In genomic region chr15:29692527-29692926, GRCh38 we compare ENCODE assay signal across 20 cellular contexts.
DNase-seq lines count a peak whose midpoint lies in the region; ATAC-seq, FAIRE-seq and TF ChIP-seq lines count a peak whose summit lies in the region.
"Had no signal": no experiment of that assay in that cellular context is flagged by ENCODE, and none has a peak within 500 bp of the region (broad histone marks: within the 10 kb centered on the region; RNA-seq: fewer than 3 reads in every experiment).

No MANE protein-coding gene starts in this region.

- intact Hi-C loops in IMR-90 (cut with micrococcal nuclease) = no loop called here

- no peak overlapping the region for H2AFZ ChIP-seq in IMR-90 (replicated peaks; ENCODE audit: low read length, poor library complexity)
- H2AFZ ChIP-seq in keratinocyte (ENCODE audit: control insufficient read depth, low read length) = no peak overlapping the region

- H2BK120ac ChIP-seq in IMR-90 (ENCODE audit: low read depth, low read length) = no peak overlapping the region

- H2BK15ac ChIP-seq in IMR-90 (ENCODE audit: low read depth, low read length) = no peak overlapping the region

- TF ChIP-seq POLR2A in IMR-90 (IDR thresholded peaks at IDR 0.05; ENCODE audit: low read depth, low read length) = no peak
- no peak for TF ChIP-seq POLR2A in suprapubic skin (IDR thresholded peaks at IDR 0.05)

- no CpG with 5 or more reads among the region's 2 CpGs for WGBS in IMR-90 (ENCODE audit: extremely low coverage in 2 of 2, insufficient read length in 1 of 2), 2 experiments
- 41% methylated on average over 2 of the region's 2 CpGs for WGBS in suprapubic skin

- H2AK9ac ChIP-seq in IMR-90 (replicated peaks; ENCODE audit: low read depth, low read length, poor library complexity) = no peak overlapping the region

- POLR2A ChIA-PET in IMR-90 (lab: Charles Lee; ENCODE audit: unreplicated experiment) = no interaction called here

- H3K14ac ChIP-seq in IMR-90 (replicated peaks; ENCODE audit: low read depth, low read length) = no peak overlapping the region

- H3K36me3 ChIP-seq in BLaER1 (no peaks in the 10 kb centered on the region), IMR-90 (ENCODE audit: control insufficient read depth, insufficient read depth, low read length) (peaks cover 2% of the 10 kb centered on the region; the same call in 1 of the 2 replicates), keratinocyte (ENCODE audit: control insufficient read depth in 2 of 2, extremely low read depth in 1 of 2, insufficient read depth in 2 of 2, low read length in 2 of 2) (no peaks in the 10 kb centered on the region), suprapubic skin (no peaks in the 10 kb centered on the region)
- H3K36me3 ChIP-seq: ascending aorta, left lung, stomach had no signal

- no peak overlapping the region for H2BK20ac ChIP-seq in IMR-90 (ENCODE audit: low read depth, low read length)

- ATAC-seq in IMR-90 (ENCODE audit: low read depth) = no peak; the same call in 1 of the 2 replicates
- ATAC-seq: left lung; natural killer cell treated with Interleukin-12 subunit alpha and Interleukin-12 subunit beta and Interleukin-15 and Interleukin-18, amount 100 ng/mL, for 72 hours; sciatic nerve; T-helper 17 cell had no signal

- H3K18ac ChIP-seq in IMR-90 (ENCODE audit: low read depth, low read length) = no peak overlapping the region

- no peaks in the 10 kb centered on the region for H3K79me2 ChIP-seq in keratinocyte (ENCODE audit: control insufficient read depth, insufficient read depth, low read length)

- H3K56ac ChIP-seq in IMR-90 (ENCODE audit: extremely low read depth, insufficient read depth, low read length) = no peak overlapping the region

- TF ChIP-seq CTCF in IMR-90 (conservative IDR thresholded peaks at IDR 0.05; ENCODE audit: low read depth, low read length) = 0 out of 2 replicates have a peak, but pooled peaks have one; percentile 17
- TF ChIP-seq CTCF in astrocyte of the spinal cord (IDR thresholded peaks at IDR 0.05; ENCODE audit: low read depth, low read length) = peak; percentile 31
- peak in 2 of 3 experiments; percentile 15 to 19 for TF ChIP-seq CTCF in keratinocyte (optimal IDR thresholded peaks at IDR 0.05 in 1 of 3, IDR thresholded peaks at IDR 0.05 in 1 of 3, conservative IDR thresholded peaks at IDR 0.05 in 1 of 3; ENCODE audit: extremely low read depth in 1 of 3, insufficient read depth in 2 of 3, low read length in 3 of 3)
- TF ChIP-seq CTCF in suprapubic skin (IDR thresholded peaks at IDR 0.05) = no peak

- no peak for FAIRE-seq in keratinocyte (lab: Jason Lieb, UNC)
- FAIRE-seq: endometrium had no signal

- H3K4me2 ChIP-seq in BLaER1 (peak overlapping the region; percentile 37), IMR-90 (ENCODE audit: low read depth, low read length) (no peak overlapping the region), keratinocyte (ENCODE audit: control insufficient read depth, extremely low read depth, insufficient read depth, low read depth, low read length) (no peak overlapping the region)

- no peak overlapping the region for H4K5ac ChIP-seq in IMR-90 (ENCODE audit: low read depth, low read length)

- H4K91ac ChIP-seq in IMR-90 (ENCODE audit: insufficient read depth, low read depth, low read length) = no peak overlapping the region

- H3K9me1 ChIP-seq in IMR-90 (ENCODE audit: insufficient read depth, low read length) (peaks cover 9% of the 10 kb centered on the region), keratinocyte (ENCODE audit: control insufficient read depth, extremely low read depth, insufficient read depth, low read length) (no peaks in the 10 kb centered on the region)

- peaks cover 0 to 4% of the 10 kb centered on the region in 2 experiments; a peak in 1 of 4 replicates for H3K79me1 ChIP-seq in IMR-90 (ENCODE audit: low read depth in 1 of 2, low read length in 2 of 2)

- H4K8ac ChIP-seq in IMR-90 (ENCODE audit: low read depth in 2 of 2, low read length in 2 of 2) = no peak overlapping the region

- H3K23ac ChIP-seq in IMR-90 (ENCODE audit: low read depth, low read length) = 0 out of 2 replicates have a peak overlapping the region, but pooled peaks have one; percentile 1

- H3K27ac ChIP-seq in BLaER1 (no peak overlapping the region), IMR-90 (ENCODE audit: insufficient read depth, low read length) (no peak overlapping the region), keratinocyte (ENCODE audit: control insufficient read depth, insufficient read depth, low read length) (no peak overlapping the region), suprapubic skin (no peak overlapping the region)
- H3K27ac ChIP-seq: ascending aorta, left lung, stomach had no signal

- no peak for TF ChIP-seq EP300 in suprapubic skin (IDR thresholded peaks at IDR 0.05)

- no peak overlapping the region for H3K9ac ChIP-seq in BLaER1
- no peak overlapping the region for H3K9ac ChIP-seq in IMR-90 (ENCODE audit: low read depth, low read length)
- no peak overlapping the region for H3K9ac ChIP-seq in keratinocyte (ENCODE audit: control insufficient read depth, extremely low read depth, insufficient read depth, low read length)

- BruUV-seq in IMR-90 (replicated peaks; lab: Mats Ljungman, UMichigan) = no TSS peak

- H2AK5ac ChIP-seq in IMR-90 (ENCODE audit: low read depth, low read length) = no peak overlapping the region

- H3K27me3 ChIP-seq in BLaER1 = no peaks in the 10 kb centered on the region
- no peaks in the 10 kb centered on the region for H3K27me3 ChIP-seq in IMR-90 (ENCODE audit: control insufficient read depth, insufficient read depth, low read length)
- H3K27me3 ChIP-seq in keratinocyte (ENCODE audit: control insufficient read depth, extremely low read depth, insufficient read depth, low read length) = peaks cover 3% of the 10 kb centered on the region
- no peaks in the 10 kb centered on the region for H3K27me3 ChIP-seq in suprapubic skin
- H3K27me3 ChIP-seq: ascending aorta, left lung, stomach had no signal

- no peak overlapping the region for H2BK5ac ChIP-seq in IMR-90 (ENCODE audit: low read depth, low read length, poor library complexity, severe bottlenecking)

- peaks cover 12% of the 10 kb centered on the region for H3K9me3 ChIP-seq in BLaER1
- no peaks in the 10 kb centered on the region for H3K9me3 ChIP-seq in IMR-90 (ENCODE audit: control insufficient read depth, insufficient read depth, low read length)
- H3K9me3 ChIP-seq in keratinocyte (ENCODE audit: control insufficient read depth, low read depth, low read length) = no peaks in the 10 kb centered on the region
- no peaks in the 10 kb centered on the region for H3K9me3 ChIP-seq in suprapubic skin
- H3K9me3 ChIP-seq: ascending aorta, stomach had no signal

- no peak for TF ChIP-seq RAD21 in IMR-90 (IDR thresholded peaks at IDR 0.05; ENCODE audit: low read length)

- CTCF ChIA-PET in IMR-90 (lab: Yijun Ruan, JAX) = interaction anchor here (1.0 kb wide), 1 partner anchor 11 kb away, joined by 3 read pairs; no protein-coding TSS in a partner anchor

- H3K4me3 ChIP-seq in BLaER1 = no peak overlapping the region
- no peak overlapping the region for H3K4me3 ChIP-seq in IMR-90 (ENCODE audit: insufficient read depth, low read depth, low read length)
- no peak overlapping the region for H3K4me3 ChIP-seq in astrocyte of the spinal cord (ENCODE audit: low read depth, low read length)
- H3K4me3 ChIP-seq in keratinocyte (ENCODE audit: control insufficient read depth in 2 of 3, extremely low read depth in 1 of 3, insufficient read depth in 2 of 3, low read depth in 1 of 3, low read length in 3 of 3) = no peak overlapping the region
- H3K4me3 ChIP-seq in suprapubic skin = no peak overlapping the region
- H3K4me3 ChIP-seq: ascending aorta, left lung, stomach had no signal

- peaks cover 30% of the 10 kb centered on the region for H3K4me1 ChIP-seq in BLaER1
- peaks cover 6% of the 10 kb centered on the region for H3K4me1 ChIP-seq in IMR-90 (ENCODE audit: control insufficient read depth, insufficient read depth, low read length)
- peaks cover 11% of the 10 kb centered on the region for H3K4me1 ChIP-seq in keratinocyte (ENCODE audit: control insufficient read depth, extremely low read depth, insufficient read depth, low read length)
- peaks cover 10% of the 10 kb centered on the region for H3K4me1 ChIP-seq in suprapubic skin
- H3K4me1 ChIP-seq: ascending aorta, left lung had no signal

- no peak overlapping the region for H3K4ac ChIP-seq in IMR-90 (ENCODE audit: low read depth, low read length)

- no peak for DNase-seq in IMR-90
- DNase-seq in astrocyte of the spinal cord (ENCODE audit: low read depth, low spot score) = no peak
- DNase-seq in keratinocyte (ENCODE audit: low read depth, low spot score) = no peak
- DNase-seq in NCI-H1436 (lab: John Stamatoyannopoulos, UW) = no peak
- no peak for DNase-seq in stimulated activated naive CD4-positive, alpha-beta T cell (lab: John Stamatoyannopoulos, UW)
- DNase-seq in dedifferentiated amniotic fluid mesenchymal stem cell (ENCODE audit: extremely low spot score) = no peak
- no peak for DNase-seq in suprapubic skin (ENCODE audit: low spot score in 2 of 2)
- DNase-seq: activated CD4-positive, alpha-beta T cell treated with anti-CD3 and anti-CD28 coated beads for 4 hours; CD4-positive, alpha-beta memory T cell; hippocampal formation; left lung; MV-4-11; NCI-H226; stomach; T-helper 17 cell had no signal

- in situ Hi-C loops in IMR-90 (cut with MboI; ENCODE audit: low sequenced_read_pairs) = no loop called here
- in situ Hi-C loops in astrocyte of the spinal cord (cut with HindIII; ENCODE audit: low sequenced_read_pairs) = no loop called here

- dilution Hi-C loops in IMR-90 (cut with HindIII; ENCODE audit: low sequenced_read_pairs, unreplicated experiment) (no loop called here), keratinocyte (cut with MboI; ENCODE audit: extremely low pct_ligation_motif_present, low sequenced_read_pairs) (no loop called here)

- H4K20me1 ChIP-seq in BLaER1 (no peaks in the 10 kb centered on the region), IMR-90 (ENCODE audit: insufficient read depth, low read length) (no peaks in the 10 kb centered on the region; the same call in 1 of the 2 replicates), keratinocyte (ENCODE audit: control insufficient read depth, extremely low read depth, insufficient read depth, low read length) (no peaks in the 10 kb centered on the region)

TF ChIP-seq in IMR-90, 13 proteins besides CTCF, POLR2A, EP300 and RAD21 (continues in another document):
- TF ChIP-seq RCOR1 (IDR thresholded peaks at IDR 0.05; ENCODE audit: insufficient replicate concordance, low read length) (no peak), NFE2L2 (IDR thresholded peaks at IDR 0.05; ENCODE audit: low read depth, low read length) (no peak), MAFK (IDR thresholded peaks at IDR 0.05; ENCODE audit: low read depth, low read length) (no peak), MXI1 (IDR thresholded peaks at IDR 0.05; ENCODE audit: borderline replicate concordance, low read depth, low read length) (no peak)

Comparison
In these comparisons a context has a peak if more than half of its experiments do, and no peak if none do; other contexts are left out.
1. CTCF ChIP-seq: peak in IMR-90 (single experiment), astrocyte of the spinal cord (single experiment) and keratinocyte (2 of 3); none in suprapubic skin (0 of 2).